Comparison of ENCODE assay signal across 1 cellular context in the genomic region with DNA sequence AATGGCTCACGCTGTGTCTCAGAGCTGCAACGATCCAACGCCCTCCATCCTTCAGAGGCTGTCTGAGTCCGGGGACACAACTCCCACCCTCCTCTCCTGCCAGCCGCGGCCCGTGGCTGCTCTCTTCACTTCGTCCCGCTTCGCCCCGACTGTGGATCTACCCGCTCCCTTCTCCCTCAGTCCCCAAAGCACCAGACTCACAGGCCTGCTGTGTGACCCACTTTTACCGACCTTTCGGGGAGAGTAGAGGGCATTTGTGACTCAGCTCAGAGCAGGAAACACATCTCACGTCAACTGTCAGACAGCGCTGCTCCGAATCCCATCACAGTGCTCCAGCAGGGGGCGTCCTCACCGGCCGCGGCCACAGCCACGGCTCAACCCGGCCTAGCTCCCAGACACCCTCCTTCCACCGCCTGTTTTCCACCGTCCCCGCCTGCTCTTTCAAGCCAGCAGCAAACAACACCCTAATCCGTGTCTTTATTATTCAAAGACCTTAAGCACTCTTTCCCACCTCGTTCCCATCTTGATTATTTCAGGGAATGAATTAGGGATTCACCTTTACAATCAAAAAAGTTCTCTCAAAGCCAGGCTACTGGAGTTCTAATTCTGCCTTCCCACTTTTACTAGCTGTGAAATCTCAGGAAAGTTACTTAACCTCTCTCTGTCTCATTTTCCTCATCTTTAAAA.
TF ChIP-seq lines count a peak whose summit lies in the region.

No MANE protein-coding gene starts in this region.

TF ChIP-seq in K562, 482 proteins besides CTCF, POLR2A, EP300 and RAD21 (continued from another document and continues in another):
- TF ChIP-seq UBTF (IDR thresholded peaks at IDR 0.05; ENCODE audit: borderline replicate concordance in 1 of 2, low read depth in 2 of 2, low read length in 2 of 2) (peak; percentile 52 to 75; a peak in 2 of 4 replicates), MTA1 (IDR thresholded peaks at IDR 0.05; ENCODE audit: borderline replicate concordance) (no peak; the same call in 1 of the 2 replicates), KHSRP (IDR thresholded peaks at IDR 0.05) (no peak), ATF4 (CRISPR knock-in tag; IDR thresholded peaks at IDR 0.05) (no peak), ZNF695 (CRISPR knock-in tag; IDR thresholded peaks at IDR 0.05) (no peak), SAFB2 (IDR thresholded peaks at IDR 0.05; ENCODE audit: borderline replicate concordance, low read depth, low read length, severe bottlenecking) (no peak), ZNF140 (CRISPR knock-in tag; IDR thresholded peaks at IDR 0.05) (no peak), LARP7 (IDR thresholded peaks at IDR 0.05) (no peak), U2AF1 (optimal IDR thresholded peaks at IDR 0.05; ENCODE audit: low read depth, low read length) (no peak), CEBPB (tag; IDR thresholded peaks at IDR 0.05) (no peak), CBFB (CRISPR knock-in tag; IDR thresholded peaks at IDR 0.05) (no peak), ZNF165 (CRISPR knock-in tag; IDR thresholded peaks at IDR 0.05; ENCODE audit: borderline replicate concordance) (no peak), GABPA (tag; conservative IDR thresholded peaks at IDR 0.05; ENCODE audit: low read depth) (no peak), POLR2G (IDR thresholded peaks at IDR 0.05; ENCODE audit: low read depth, low read length) (peak; percentile 58; the same call in 1 of the 2 replicates), BRD9 (IDR thresholded peaks at IDR 0.05; ENCODE audit: low read depth, partially characterized antibody) (peak; percentile 75), ZNF146 (CRISPR knock-in tag; IDR thresholded peaks at IDR 0.05; ENCODE audit: unreplicated experiment) (no peak), ZNF398 (CRISPR knock-in tag; IDR thresholded peaks at IDR 0.05) (no peak), ZNF449 (CRISPR knock-in tag; IDR thresholded peaks at IDR 0.05) (no peak), TSC22D4 (tag; IDR thresholded peaks at IDR 0.05) (no peak), HSF4 (CRISPR knock-in tag; IDR thresholded peaks at IDR 0.05; ENCODE audit: borderline replicate concordance) (no peak), HDGF (IDR thresholded peaks at IDR 0.05) (0 out of 2 replicates have a peak, but pooled peaks have one; percentile 86), RBBP5 (IDR thresholded peaks at IDR 0.05; ENCODE audit: borderline replicate concordance, insufficient read depth, low read length, poor library complexity, severe bottlenecking) (peak; percentile 48), RFX1 (IDR thresholded peaks at IDR 0.05) (no peak), SMARCA4 (IDR thresholded peaks at IDR 0.05) (peak; percentile 70), DDX20 (tag; IDR thresholded peaks at IDR 0.05; ENCODE audit: low read depth) (no peak), KLF1 (tag; IDR thresholded peaks at IDR 0.05) (no peak), MTA2 (IDR thresholded peaks at IDR 0.05; ENCODE audit: low read depth) (no peak), ZNF57 (CRISPR knock-in tag; IDR thresholded peaks at IDR 0.05) (no peak), ZNF668 (CRISPR knock-in tag; IDR thresholded peaks at IDR 0.05) (no peak), DIDO1 (tag; IDR thresholded peaks at IDR 0.05; ENCODE audit: low read depth) (no peak), ZNF77 (CRISPR knock-in tag; IDR thresholded peaks at IDR 0.05) (no peak), SOX6 (IDR thresholded peaks at IDR 0.05) (peak; percentile 56; the same call in 1 of the 2 replicates), MCM2 (IDR thresholded peaks at IDR 0.05; ENCODE audit: low read depth) (no peak), FIP1L1 (IDR thresholded peaks at IDR 0.05; ENCODE audit: low read depth, low read length, poor library complexity, severe bottlenecking) (no peak), MCM7 (IDR thresholded peaks at IDR 0.05) (no peak), EWSR1 (IDR thresholded peaks at IDR 0.05; ENCODE audit: borderline replicate concordance, low read depth, partially characterized antibody) (no peak), HDAC2 (IDR thresholded peaks at IDR 0.05) (peak; percentile 53; the same call in 1 of the 2 replicates), PHB2 (IDR thresholded peaks at IDR 0.05; ENCODE audit: low read depth) (no peak)
- TF ChIP-seq, protein P1, sequence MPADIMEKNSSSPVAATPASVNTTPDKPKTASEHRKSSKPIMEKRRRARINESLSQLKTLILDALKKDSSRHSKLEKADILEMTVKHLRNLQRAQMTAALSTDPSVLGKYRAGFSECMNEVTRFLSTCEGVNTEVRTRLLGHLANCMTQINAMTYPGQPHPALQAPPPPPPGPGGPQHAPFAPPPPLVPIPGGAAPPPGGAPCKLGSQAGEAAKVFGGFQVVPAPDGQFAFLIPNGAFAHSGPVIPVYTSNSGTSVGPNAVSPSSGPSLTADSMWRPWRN (IDR thresholded peaks at IDR 0.05; ENCODE audit: low read depth), result 0 out of 2 replicates have a peak, but pooled peaks have one; percentile 22
- TF ChIP-seq, protein P2, sequence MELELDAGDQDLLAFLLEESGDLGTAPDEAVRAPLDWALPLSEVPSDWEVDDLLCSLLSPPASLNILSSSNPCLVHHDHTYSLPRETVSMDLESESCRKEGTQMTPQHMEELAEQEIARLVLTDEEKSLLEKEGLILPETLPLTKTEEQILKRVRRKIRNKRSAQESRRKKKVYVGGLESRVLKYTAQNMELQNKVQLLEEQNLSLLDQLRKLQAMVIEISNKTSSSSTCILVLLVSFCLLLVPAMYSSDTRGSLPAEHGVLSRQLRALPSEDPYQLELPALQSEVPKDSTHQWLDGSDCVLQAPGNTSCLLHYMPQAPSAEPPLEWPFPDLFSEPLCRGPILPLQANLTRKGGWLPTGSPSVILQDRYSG (tag; conservative IDR thresholded peaks at IDR 0.05; ENCODE audit: low read depth), result no peak
- TF ChIP-seq, protein P3, sequence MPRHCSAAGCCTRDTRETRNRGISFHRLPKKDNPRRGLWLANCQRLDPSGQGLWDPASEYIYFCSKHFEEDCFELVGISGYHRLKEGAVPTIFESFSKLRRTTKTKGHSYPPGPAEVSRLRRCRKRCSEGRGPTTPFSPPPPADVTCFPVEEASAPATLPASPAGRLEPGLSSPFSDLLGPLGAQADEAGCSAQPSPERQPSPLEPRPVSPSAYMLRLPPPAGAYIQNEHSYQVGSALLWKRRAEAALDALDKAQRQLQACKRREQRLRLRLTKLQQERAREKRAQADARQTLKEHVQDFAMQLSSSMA (CRISPR knock-in tag; IDR thresholded peaks at IDR 0.05), result no peak
- TF ChIP-seq, protein P4, sequence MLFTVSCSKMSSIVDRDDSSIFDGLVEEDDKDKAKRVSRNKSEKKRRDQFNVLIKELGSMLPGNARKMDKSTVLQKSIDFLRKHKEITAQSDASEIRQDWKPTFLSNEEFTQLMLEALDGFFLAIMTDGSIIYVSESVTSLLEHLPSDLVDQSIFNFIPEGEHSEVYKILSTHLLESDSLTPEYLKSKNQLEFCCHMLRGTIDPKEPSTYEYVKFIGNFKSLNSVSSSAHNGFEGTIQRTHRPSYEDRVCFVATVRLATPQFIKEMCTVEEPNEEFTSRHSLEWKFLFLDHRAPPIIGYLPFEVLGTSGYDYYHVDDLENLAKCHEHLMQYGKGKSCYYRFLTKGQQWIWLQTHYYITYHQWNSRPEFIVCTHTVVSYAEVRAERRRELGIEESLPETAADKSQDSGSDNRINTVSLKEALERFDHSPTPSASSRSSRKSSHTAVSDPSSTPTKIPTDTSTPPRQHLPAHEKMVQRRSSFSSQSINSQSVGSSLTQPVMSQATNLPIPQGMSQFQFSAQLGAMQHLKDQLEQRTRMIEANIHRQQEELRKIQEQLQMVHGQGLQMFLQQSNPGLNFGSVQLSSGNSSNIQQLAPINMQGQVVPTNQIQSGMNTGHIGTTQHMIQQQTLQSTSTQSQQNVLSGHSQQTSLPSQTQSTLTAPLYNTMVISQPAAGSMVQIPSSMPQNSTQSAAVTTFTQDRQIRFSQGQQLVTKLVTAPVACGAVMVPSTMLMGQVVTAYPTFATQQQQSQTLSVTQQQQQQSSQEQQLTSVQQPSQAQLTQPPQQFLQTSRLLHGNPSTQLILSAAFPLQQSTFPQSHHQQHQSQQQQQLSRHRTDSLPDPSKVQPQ (CRISPR knock-in tag; IDR thresholded peaks at IDR 0.05; ENCODE audit: borderline replicate concordance), result no peak
- TF ChIP-seq, protein P5, sequence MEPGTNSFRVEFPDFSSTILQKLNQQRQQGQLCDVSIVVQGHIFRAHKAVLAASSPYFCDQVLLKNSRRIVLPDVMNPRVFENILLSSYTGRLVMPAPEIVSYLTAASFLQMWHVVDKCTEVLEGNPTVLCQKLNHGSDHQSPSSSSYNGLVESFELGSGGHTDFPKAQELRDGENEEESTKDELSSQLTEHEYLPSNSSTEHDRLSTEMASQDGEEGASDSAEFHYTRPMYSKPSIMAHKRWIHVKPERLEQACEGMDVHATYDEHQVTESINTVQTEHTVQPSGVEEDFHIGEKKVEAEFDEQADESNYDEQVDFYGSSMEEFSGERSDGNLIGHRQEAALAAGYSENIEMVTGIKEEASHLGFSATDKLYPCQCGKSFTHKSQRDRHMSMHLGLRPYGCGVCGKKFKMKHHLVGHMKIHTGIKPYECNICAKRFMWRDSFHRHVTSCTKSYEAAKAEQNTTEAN (CRISPR knock-in tag; IDR thresholded peaks at IDR 0.05), result no peak
- TF ChIP-seq, protein P6, sequence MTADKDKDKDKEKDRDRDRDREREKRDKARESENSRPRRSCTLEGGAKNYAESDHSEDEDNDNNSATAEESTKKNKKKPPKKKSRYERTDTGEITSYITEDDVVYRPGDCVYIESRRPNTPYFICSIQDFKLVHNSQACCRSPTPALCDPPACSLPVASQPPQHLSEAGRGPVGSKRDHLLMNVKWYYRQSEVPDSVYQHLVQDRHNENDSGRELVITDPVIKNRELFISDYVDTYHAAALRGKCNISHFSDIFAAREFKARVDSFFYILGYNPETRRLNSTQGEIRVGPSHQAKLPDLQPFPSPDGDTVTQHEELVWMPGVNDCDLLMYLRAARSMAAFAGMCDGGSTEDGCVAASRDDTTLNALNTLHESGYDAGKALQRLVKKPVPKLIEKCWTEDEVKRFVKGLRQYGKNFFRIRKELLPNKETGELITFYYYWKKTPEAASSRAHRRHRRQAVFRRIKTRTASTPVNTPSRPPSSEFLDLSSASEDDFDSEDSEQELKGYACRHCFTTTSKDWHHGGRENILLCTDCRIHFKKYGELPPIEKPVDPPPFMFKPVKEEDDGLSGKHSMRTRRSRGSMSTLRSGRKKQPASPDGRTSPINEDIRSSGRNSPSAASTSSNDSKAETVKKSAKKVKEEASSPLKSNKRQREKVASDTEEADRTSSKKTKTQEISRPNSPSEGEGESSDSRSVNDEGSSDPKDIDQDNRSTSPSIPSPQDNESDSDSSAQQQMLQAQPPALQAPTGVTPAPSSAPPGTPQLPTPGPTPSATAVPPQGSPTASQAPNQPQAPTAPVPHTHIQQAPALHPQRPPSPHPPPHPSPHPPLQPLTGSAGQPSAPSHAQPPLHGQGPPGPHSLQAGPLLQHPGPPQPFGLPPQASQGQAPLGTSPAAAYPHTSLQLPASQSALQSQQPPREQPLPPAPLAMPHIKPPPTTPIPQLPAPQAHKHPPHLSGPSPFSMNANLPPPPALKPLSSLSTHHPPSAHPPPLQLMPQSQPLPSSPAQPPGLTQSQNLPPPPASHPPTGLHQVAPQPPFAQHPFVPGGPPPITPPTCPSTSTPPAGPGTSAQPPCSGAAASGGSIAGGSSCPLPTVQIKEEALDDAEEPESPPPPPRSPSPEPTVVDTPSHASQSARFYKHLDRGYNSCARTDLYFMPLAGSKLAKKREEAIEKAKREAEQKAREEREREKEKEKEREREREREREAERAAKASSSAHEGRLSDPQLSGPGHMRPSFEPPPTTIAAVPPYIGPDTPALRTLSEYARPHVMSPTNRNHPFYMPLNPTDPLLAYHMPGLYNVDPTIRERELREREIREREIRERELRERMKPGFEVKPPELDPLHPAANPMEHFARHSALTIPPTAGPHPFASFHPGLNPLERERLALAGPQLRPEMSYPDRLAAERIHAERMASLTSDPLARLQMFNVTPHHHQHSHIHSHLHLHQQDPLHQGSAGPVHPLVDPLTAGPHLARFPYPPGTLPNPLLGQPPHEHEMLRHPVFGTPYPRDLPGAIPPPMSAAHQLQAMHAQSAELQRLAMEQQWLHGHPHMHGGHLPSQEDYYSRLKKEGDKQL (CRISPR knock-in tag; IDR thresholded peaks at IDR 0.05; ENCODE audit: borderline replicate concordance), result no peak
